ENCODE assay signal across 18 cellular contexts in genomic region chr10:121079226-121079625, GRCh38.
"Had no signal": no experiment of that assay in that cellular context is flagged by ENCODE, and none has a peak within 500 bp of the region (broad histone marks: within the 10 kb centered on the region; RNA-seq: fewer than 3 reads in every experiment).

No MANE protein-coding gene starts in this region.

- H3K27me3 ChIP-seq: body of pancreas, pancreas, upper lobe of right lung had no signal

- H3K4me1 Mint-ChIP-seq: activated CD8-positive, alpha-beta memory T cell treated with anti-CD3 and anti-CD28 coated beads, Interleukin-2, amount 10 ng/mL, durations not matched to agents 7 days and 5 days; memory B cell; stimulated activated naive B cell treated with anti-CD40 and anti-IgM and Interleukin-4, amounts not matched to agents 10 μg/mL and 1 μg/mL and 100 μg/mL, for 72 hours had no signal

- H3K36me3 Mint-ChIP-seq: activated CD8-positive, alpha-beta memory T cell treated with anti-CD3 and anti-CD28 coated beads, Interleukin-2, amount 10 ng/mL, durations not matched to agents 7 days and 5 days; activated naive CD4-positive, alpha-beta T cell treated with anti-CD3 and anti-CD28 coated beads, Interleukin-2, amount 50 U/mL, for 72 hours; memory B cell; stimulated activated naive B cell treated with anti-CD40 and anti-IgM and Interleukin-4, amounts not matched to agents 10 μg/mL and 1 μg/mL and 100 μg/mL, for 72 hours had no signal

- H3K4me3 ChIP-seq: body of pancreas, left lung, pancreas, skin epidermis, upper lobe of right lung had no signal

- H3K27ac ChIP-seq: left lung, pancreas, upper lobe of right lung had no signal

- H3K27ac Mint-ChIP-seq: activated CD8-positive, alpha-beta memory T cell treated with anti-CD3 and anti-CD28 coated beads, Interleukin-2, amount 10 ng/mL, durations not matched to agents 7 days and 5 days; activated naive CD4-positive, alpha-beta T cell treated with anti-CD3 and anti-CD28 coated beads, Interleukin-2, amount 50 U/mL, for 72 hours; memory B cell; stimulated activated naive B cell treated with anti-CD40 and anti-IgM and Interleukin-4, amounts not matched to agents 10 μg/mL and 1 μg/mL and 100 μg/mL, for 72 hours had no signal

- DNase-seq: activated CD4-positive, alpha-beta T cell treated with anti-CD3 and anti-CD28 coated beads, Interleukin-2, amount 50 U/mL, for 48 hours; activated CD4-positive, CD25-positive, alpha-beta regulatory T cell treated with anti-CD3 and anti-CD28 coated beads, Interleukin-2, amount 50 U/mL, for 72 hours; activated CD8-positive, alpha-beta memory T cell treated with anti-CD3 and anti-CD28 coated beads, Interleukin-2, amount 10 ng/mL, durations not matched to agents 7 days and 5 days; activated effector memory CD4-positive, alpha-beta T cell treated with anti-CD3 and anti-CD28 coated beads, Interleukin-2, amount 50 U/mL, for 16 hours; activated T-cell treated with anti-CD3 and anti-CD28 coated beads, Interleukin-2, amount 50 U/mL, for 4 hours; amniotic stem cell; erythroblast; retina; stimulated activated naive B cell treated with anti-CD40 and anti-IgM and Interleukin-4, amounts not matched to agents 10 μg/mL and 1 μg/mL and 100 μg/mL, for 72 hours; substantia nigra had no signal

- H3K36me3 ChIP-seq: left lung, pancreas, upper lobe of right lung had no signal

- ATAC-seq: activated CD8-positive, alpha-beta memory T cell treated with anti-CD3 and anti-CD28 coated beads, Interleukin-2, amount 10 ng/mL, durations not matched to agents 7 days and 5 days; activated naive CD4-positive, alpha-beta T cell treated with anti-CD3 and anti-CD28 coated beads, Interleukin-2, amount 50 U/mL, for 72 hours; activated T-cell treated with anti-CD3 and anti-CD28 coated beads, Interleukin-2, amount 50 U/mL, for 4 hours; stimulated activated naive B cell treated with anti-CD40 and anti-IgM and Interleukin-4, amounts not matched to agents 10 μg/mL and 1 μg/mL and 100 μg/mL, for 72 hours had no signal

- H3K9me3 Mint-ChIP-seq: activated T-cell treated with anti-CD3 and anti-CD28 coated beads, Interleukin-2, amount 50 U/mL, for 4 hours; memory B cell; neural crest cell; stimulated activated naive B cell treated with anti-CD40 and anti-IgM and Interleukin-4, amounts not matched to agents 10 μg/mL and 1 μg/mL and 100 μg/mL, for 72 hours had no signal

- H3K9me3 ChIP-seq: body of pancreas, left lung, pancreas, upper lobe of right lung had no signal

- H3K27me3 Mint-ChIP-seq: memory B cell had no signal

- H3K4me3 Mint-ChIP-seq: activated CD8-positive, alpha-beta memory T cell treated with anti-CD3 and anti-CD28 coated beads, Interleukin-2, amount 10 ng/mL, durations not matched to agents 7 days and 5 days; activated T-cell treated with anti-CD3 and anti-CD28 coated beads, Interleukin-2, amount 50 U/mL, for 4 hours; memory B cell; neural crest cell; stimulated activated naive B cell treated with anti-CD40 and anti-IgM and Interleukin-4, amounts not matched to agents 10 μg/mL and 1 μg/mL and 100 μg/mL, for 72 hours had no signal
